8 cellular contexts compared by ENCODE assay signal in the genomic region with DNA sequence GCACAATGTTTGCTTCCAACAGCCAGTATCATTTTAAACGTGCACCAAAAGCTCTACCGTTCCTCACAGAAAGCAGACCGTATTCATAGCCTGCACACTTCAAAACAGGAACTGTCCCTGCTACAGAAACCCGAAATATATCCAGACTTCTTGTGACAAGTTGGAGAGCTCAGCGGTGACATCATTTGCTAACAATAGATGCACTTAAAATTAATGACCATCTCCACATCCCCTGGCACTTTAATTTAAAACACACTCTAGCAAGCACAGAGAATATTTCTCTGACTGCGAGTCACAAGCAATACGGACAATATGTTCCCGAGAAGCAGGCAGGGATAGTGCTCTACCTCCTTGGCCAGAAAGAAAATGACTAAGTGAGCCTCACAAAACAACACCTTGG. TPM values are rescaled to one million over a fixed set of nuclear protein-coding genes. Genes with fewer than 3 reads are reported as not detected.
A peak's percentile ranks its signal among the peaks of the same experiment; 100 is the strongest.
DNase-seq lines count a peak whose midpoint lies in the region; ATAC-seq, FAIRE-seq and TF ChIP-seq lines count a peak whose summit lies in the region.
"Had no signal": no experiment of that assay in that cellular context is flagged by ENCODE, and none has a peak within 500 bp of the region (broad histone marks: within the 10 kb centered on the region; RNA-seq: fewer than 3 reads in every experiment).

No MANE protein-coding gene starts in this region.

- peak overlapping the region; percentile 68 for H3K4me2 ChIP-seq in astrocyte (ENCODE audit: low read length)

- no peaks in the 10 kb centered on the region for H3K79me2 ChIP-seq in astrocyte (ENCODE audit: insufficient read depth, low read length)

- FAIRE-seq in astrocyte (lab: Jason Lieb, UNC): peak; percentile 63

- peaks cover 4% of the 10 kb centered on the region for H3K4me1 ChIP-seq in astrocyte (ENCODE audit: insufficient read depth, low read length)

- no peaks in the 10 kb centered on the region for H3K9me3 Mint-ChIP-seq in astrocyte (ENCODE audit: unreplicated experiment)
- H3K9me3 Mint-ChIP-seq in naive B cell: peaks cover 0 to 5% (median 2%) of the 10 kb centered on the region in 7 donors

- H3K36me3 ChIP-seq in astrocyte (ENCODE audit: insufficient read depth, low read length): no peaks in the 10 kb centered on the region

- H3K4me3 Mint-ChIP-seq in astrocyte (ENCODE audit: unreplicated experiment): no peak overlapping the region
- peak overlapping the region; percentile 18 to 80 (median 44) for H3K4me3 Mint-ChIP-seq in naive B cell

- H3K9ac ChIP-seq in astrocyte (ENCODE audit: low read length): no peak overlapping the region

- peak overlapping the region; percentile 36 for H3K4me3 ChIP-seq in astrocyte (ENCODE audit: insufficient read depth, low read depth, low read length)

- H3K36me3 Mint-ChIP-seq in astrocyte (ENCODE audit: low read depth, unreplicated experiment) (no peaks in the 10 kb centered on the region), naive B cell (no peaks in the 10 kb centered on the region)

- H3K4me1 Mint-ChIP-seq in astrocyte (ENCODE audit: low read depth, unreplicated experiment): peaks cover 12% of the 10 kb centered on the region
- H3K4me1 Mint-ChIP-seq in naive B cell: peaks cover 6 to 25% (median 15%) of the 10 kb centered on the region in 3 donors

- no peaks in the 10 kb centered on the region for H3K9me3 ChIP-seq in astrocyte (ENCODE audit: insufficient read depth, low read depth, low read length)

- no peaks in the 10 kb centered on the region for H4K20me1 ChIP-seq in astrocyte (ENCODE audit: insufficient read depth, low read length)

- no peak for TF ChIP-seq CTCF in astrocyte (IDR thresholded peaks at IDR 0.05; ENCODE audit: insufficient read depth, low read depth, low read length)

- H3K27me3 Mint-ChIP-seq in astrocyte (ENCODE audit: low read depth, unreplicated experiment) (no peaks in the 10 kb centered on the region), naive B cell (no peaks in the 10 kb centered on the region)

- H2AFZ ChIP-seq in astrocyte (ENCODE audit: low read depth, low read length): no peak overlapping the region

- DNase-seq in NCI-H1105 treated with DMSO at 0.1 percent for 48 hours (lab: John Stamatoyannopoulos, UW): peak; percentile 51
- DNase-seq in astrocyte (ENCODE audit: low read depth): peak; percentile 28
- DNase-seq in naive B cell: peak; percentile 16
- DNase-seq in iPS-NIHi11 (ENCODE audit: low spot score): no peak
- no peak for DNase-seq in NCI-H187 treated with DMSO at 0.1 percent for 48 hours (lab: John Stamatoyannopoulos, UW)
- DNase-seq in stimulated activated CD4-positive, alpha-beta T cell treated with anti-CD3 and anti-CD28 coated beads, Interleukin-4, amount 100 ng/mL, for 24 hours: no peak

- no peaks in the 10 kb centered on the region for H3K27me3 ChIP-seq in astrocyte (ENCODE audit: insufficient read depth, low read length)

- peak; percentile 82 for ATAC-seq in GM18868 (IDR thresholded peaks at IDR 0.05; ENCODE audit: unreplicated experiment)
- peak; percentile 88 to 89 for ATAC-seq in naive B cell (ENCODE audit: low read depth in 2 of 2)

- H3K27ac Mint-ChIP-seq in astrocyte (ENCODE audit: unreplicated experiment): no peak overlapping the region
- peak overlapping the region in 2 of 6 donors; percentile 13 to 34 for H3K27ac Mint-ChIP-seq in naive B cell

- H3K27ac ChIP-seq in astrocyte (ENCODE audit: low read depth, low read length): no peak overlapping the region

RNA-seq across cellular contexts. Expression of gene NYX, which starts 2.5 kb away (rescaled TPM):
- total RNA-seq in astrocyte: not detected in 2 replicates
- polyA plus RNA-seq in naive B cell (ENCODE audit: low read depth in 6 of 6): not detected
- total RNA-seq: urinary bladder had no signal
- polyA plus RNA-seq: urinary bladder had no signal

Comparison
In these comparisons a context has a peak if more than half of its experiments do, and no peak if none do; other contexts are left out.
1. DNase-seq: peak in NCI-H1105 treated with DMSO at 0.1 percent for 48 hours (single experiment), astrocyte (single experiment) and naive B cell (single experiment); none in iPS-NIHi11 (single experiment), NCI-H187 treated with DMSO at 0.1 percent for 48 hours (single experiment) and stimulated activated CD4-positive, alpha-beta T cell treated with anti-CD3 and anti-CD28 coated beads, Interleukin-4, amount 100 ng/mL, for 24 hours (single experiment).